Comparison of ENCODE assay signal across 16 cellular contexts in genomic region chr6:130967502-130968469, GRCh38.
DNase-seq lines count a peak whose midpoint lies in the region; ATAC-seq and TF ChIP-seq lines count a peak whose summit lies in the region.
"Had no signal": no experiment of that assay in that cellular context is flagged by ENCODE, and none has a peak within 500 bp of the region (broad histone marks: within the 10 kb centered on the region; RNA-seq: fewer than 3 reads in every experiment).

No MANE protein-coding gene starts in this region.

- no peaks in the 10 kb centered on the region for H3K36me3 Mint-ChIP-seq in activated T-cell treated with anti-CD3 and anti-CD28 coated beads, Interleukin-2, amount 50 U/mL, for 72 hours (ENCODE audit: insufficient read depth in 2 of 2)
- H3K36me3 Mint-ChIP-seq: activated CD4-positive, alpha-beta memory T cell treated with anti-CD3 and anti-CD28 coated beads for 36 hours; memory B cell had no signal

- H3K27me3 Mint-ChIP-seq in activated T-cell treated with anti-CD3 and anti-CD28 coated beads, Interleukin-2, amount 50 U/mL, for 72 hours (ENCODE audit: low read depth) = no peaks in the 10 kb centered on the region
- H3K27me3 Mint-ChIP-seq: activated CD4-positive, alpha-beta memory T cell treated with anti-CD3 and anti-CD28 coated beads for 36 hours; memory B cell had no signal

- no peak for TF ChIP-seq CTCF in fibroblast of mammary gland (conservative IDR thresholded peaks at IDR 0.05; ENCODE audit: control insufficient read depth, insufficient read depth, low read depth, low read length)

- peak; percentile 33 for ATAC-seq in Right ventricle myocardium inferior
- no peak for ATAC-seq in activated T-cell treated with anti-CD3 and anti-CD28 coated beads, Interleukin-2, amount 50 U/mL, for 72 hours (replicated peaks in 1 of 2)

- H3K4me1 Mint-ChIP-seq in activated T-cell treated with anti-CD3 and anti-CD28 coated beads, Interleukin-2, amount 50 U/mL, for 72 hours (ENCODE audit: low read depth) = peaks cover 8% of the 10 kb centered on the region

- intact Hi-C loops in Right ventricle myocardium inferior (cut with DNase I) (loop anchor here (5.0 to 10.0 kb wide), 3 partner anchors 35 to 147 kb away; partner anchors contain the start of gene EPB41L2), cardiac septum (cut with DNase I) (loop anchor here (1.0 kb wide), 1 partner anchor 94 kb away; no protein-coding TSS in a partner anchor)

- no peak overlapping the region for H3K4me3 Mint-ChIP-seq in activated T-cell treated with anti-CD3 and anti-CD28 coated beads, Interleukin-2, amount 50 U/mL, for 72 hours
- H3K4me3 Mint-ChIP-seq: activated CD4-positive, alpha-beta memory T cell treated with anti-CD3 and anti-CD28 coated beads for 36 hours; memory B cell had no signal

- DNase-seq in Right ventricle myocardium inferior (ENCODE audit: missing footprints) (no peak), cardiac septum (ENCODE audit: low spot score) (no peak), fibroblast of mammary gland (ENCODE audit: low read depth) (peak; percentile 60), myocyte (ENCODE audit: low read depth) (peak; percentile 48), NCI-H1092 (lab: John Stamatoyannopoulos, UW) (no peak), NCI-H2196 (lab: John Stamatoyannopoulos, UW; ENCODE audit: unreplicated experiment) (no peak), foreskin melanocyte (no peak)
- no peak for DNase-seq in activated T-cell treated with anti-CD3 and anti-CD28 coated beads, Interleukin-2, amount 50 U/mL, for 72 hours
- DNase-seq: 8988T; activated CD4-positive, alpha-beta memory T cell treated with anti-CD3 and anti-CD28 coated beads for 36 hours; adrenal gland; KG1; NCI-H510A; small intestine; SW 1271 had no signal

- no peak overlapping the region for H3K27ac Mint-ChIP-seq in activated T-cell treated with anti-CD3 and anti-CD28 coated beads, Interleukin-2, amount 50 U/mL, for 72 hours
- H3K27ac Mint-ChIP-seq: activated CD4-positive, alpha-beta memory T cell treated with anti-CD3 and anti-CD28 coated beads for 36 hours; memory B cell had no signal

- H3K9me3 Mint-ChIP-seq in activated T-cell treated with anti-CD3 and anti-CD28 coated beads, Interleukin-2, amount 50 U/mL, for 72 hours = no peaks in the 10 kb centered on the region
- H3K9me3 Mint-ChIP-seq: activated CD4-positive, alpha-beta memory T cell treated with anti-CD3 and anti-CD28 coated beads for 36 hours; memory B cell had no signal

- no peak overlapping the region for H3K4me3 ChIP-seq in fibroblast of mammary gland (ENCODE audit: control insufficient read depth, low read depth, low read length)

Comparison
In these comparisons a context has a peak if more than half of its experiments do, and no peak if none do; other contexts are left out.
1. DNase-seq: peak in fibroblast of mammary gland (single experiment) and myocyte (single experiment); none in Right ventricle myocardium inferior (single experiment), cardiac septum (single experiment), activated T-cell treated with anti-CD3 and anti-CD28 coated beads, Interleukin-2, amount 50 U/mL, for 72 hours (0 of 2), NCI-H1092 (single experiment), NCI-H2196 (single experiment) and foreskin melanocyte (single experiment).